In the genomic region with DNA sequence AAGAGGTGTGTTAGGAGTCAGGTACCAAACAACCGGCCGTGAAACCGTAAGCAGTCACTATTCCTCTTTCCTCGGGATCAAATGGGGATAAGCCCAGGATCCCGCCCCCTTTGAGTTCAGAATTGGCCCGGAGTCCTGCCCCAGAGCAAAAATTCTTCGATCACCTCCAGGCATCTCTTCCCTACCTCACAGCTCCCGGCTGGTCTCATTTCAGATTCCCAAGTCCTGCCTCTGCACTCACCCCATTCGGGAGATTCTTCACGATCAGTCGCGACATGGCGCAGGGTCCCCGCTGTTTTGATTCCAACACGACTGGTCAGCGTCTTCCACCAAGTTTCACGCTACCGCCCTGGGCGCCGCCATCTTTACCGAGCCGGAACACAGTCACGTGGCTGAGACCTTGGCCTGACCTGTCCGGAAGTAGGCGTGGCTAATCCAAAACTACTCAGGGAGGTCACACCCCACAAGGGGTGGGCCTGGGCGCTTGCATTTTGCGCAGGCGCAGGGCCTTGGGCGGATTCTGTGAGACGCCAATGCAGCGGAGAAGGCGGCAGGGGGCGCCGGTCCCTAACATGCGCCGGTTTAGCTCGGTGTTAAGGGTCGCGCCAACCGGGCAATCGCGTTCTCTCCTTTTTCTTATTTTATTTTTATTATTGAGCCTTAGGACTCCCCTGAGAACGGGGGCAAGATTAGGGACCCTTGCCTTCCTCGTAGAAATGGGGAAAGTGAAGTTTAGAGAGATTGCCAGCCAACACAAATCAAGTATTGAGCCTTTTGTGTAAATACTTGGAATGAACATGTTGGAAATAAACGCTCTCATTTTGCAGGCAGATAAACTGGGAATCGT, we compare ENCODE assay signal across 8 cellular contexts.
DNase-seq lines count a peak whose midpoint lies in the region; ATAC-seq and FAIRE-seq lines count a peak whose summit lies in the region.

A gene with protein sequence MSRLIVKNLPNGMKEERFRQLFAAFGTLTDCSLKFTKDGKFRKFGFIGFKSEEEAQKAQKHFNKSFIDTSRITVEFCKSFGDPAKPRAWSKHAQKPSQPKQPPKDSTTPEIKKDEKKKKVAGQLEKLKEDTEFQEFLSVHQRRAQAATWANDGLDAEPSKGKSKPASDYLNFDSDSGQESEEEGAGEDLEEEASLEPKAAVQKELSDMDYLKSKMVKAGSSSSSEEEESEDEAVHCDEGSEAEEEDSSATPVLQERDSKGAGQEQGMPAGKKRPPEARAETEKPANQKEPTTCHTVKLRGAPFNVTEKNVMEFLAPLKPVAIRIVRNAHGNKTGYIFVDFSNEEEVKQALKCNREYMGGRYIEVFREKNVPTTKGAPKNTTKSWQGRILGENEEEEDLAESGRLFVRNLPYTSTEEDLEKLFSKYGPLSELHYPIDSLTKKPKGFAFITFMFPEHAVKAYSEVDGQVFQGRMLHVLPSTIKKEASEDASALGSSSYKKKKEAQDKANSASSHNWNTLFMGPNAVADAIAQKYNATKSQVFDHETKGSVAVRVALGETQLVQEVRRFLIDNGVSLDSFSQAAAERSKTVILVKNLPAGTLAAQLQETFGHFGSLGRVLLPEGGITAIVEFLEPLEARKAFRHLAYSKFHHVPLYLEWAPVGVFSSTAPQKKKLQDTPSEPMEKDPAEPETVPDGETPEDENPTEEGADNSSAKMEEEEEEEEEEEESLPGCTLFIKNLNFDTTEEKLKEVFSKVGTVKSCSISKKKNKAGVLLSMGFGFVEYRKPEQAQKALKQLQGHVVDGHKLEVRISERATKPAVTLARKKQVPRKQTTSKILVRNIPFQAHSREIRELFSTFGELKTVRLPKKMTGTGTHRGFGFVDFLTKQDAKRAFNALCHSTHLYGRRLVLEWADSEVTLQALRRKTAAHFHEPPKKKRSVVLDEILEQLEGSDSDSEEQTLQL (minus strand): TSS at position 375 of the 847 bp plus-strand sequence. CDS start 98 bp downstream, at position 277.

- ATAC-seq in GM19043 (IDR thresholded peaks at IDR 0.05; ENCODE audit: low read depth, unreplicated experiment) = peak; percentile 92
- ATAC-seq in HG03378 (IDR thresholded peaks at IDR 0.05; ENCODE audit: unreplicated experiment) = peak; percentile 96
- ATAC-seq in activated CD4-positive, CD25-positive, alpha-beta regulatory T cell treated with anti-CD3 and anti-CD28 coated beads, Interleukin-2, amount 50 U/mL, for 24 hours = peak; percentile 80 to 81

- DNase-seq in Ammon's horn (ENCODE audit: low spot score) (peak; percentile 98), NCI-H446 treated with DMSO at 0.1 percent for 48 hours (lab: John Stamatoyannopoulos, UW) (peak; percentile 88), cerebellar cortex (ENCODE audit: low spot score) (peak; percentile 99)
- DNase-seq in stimulated activated CD4-positive, alpha-beta T cell treated with anti-CD3 and anti-CD28 coated beads, Interleukin-12 subunit alpha, Interleukin-12 subunit beta, amount 100 ng/mL, for 4 hours = peak; percentile 97

- peak; percentile 87 for FAIRE-seq in islet of Langerhans (lab: Jason Lieb, UNC)

Comparison
In these comparisons a context has a peak if more than half of its experiments do, and no peak if none do; other contexts are left out.
1. Peak in every context shown above with its lines: DNase-seq and ATAC-seq.